18 cellular contexts compared by ENCODE assay signal in the genomic region with DNA sequence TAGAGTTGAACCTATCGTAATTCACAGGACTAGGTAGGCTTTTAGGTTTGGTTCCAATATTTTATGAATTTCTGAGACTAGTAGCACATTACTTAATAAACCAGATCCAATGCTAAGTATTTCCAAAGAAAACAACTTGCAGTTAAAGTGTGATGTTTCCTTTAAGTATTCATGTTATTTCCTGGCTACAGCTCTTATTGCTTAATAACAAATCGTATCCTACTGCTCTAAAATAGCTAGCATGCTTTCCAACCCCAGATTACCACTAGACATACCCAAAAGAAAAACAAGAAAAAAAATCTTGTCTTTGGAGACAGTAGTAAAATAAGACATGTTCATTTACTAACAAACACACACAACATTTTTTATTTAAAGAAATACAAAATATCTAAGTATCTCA. TPM values are rescaled to one million over a fixed set of nuclear protein-coding genes. Genes with fewer than 3 reads are reported as not detected.
DNase-seq lines count a peak whose midpoint lies in the region; ATAC-seq, FAIRE-seq and TF ChIP-seq lines count a peak whose summit lies in the region.
"Had no signal": no experiment of that assay in that cellular context is flagged by ENCODE, and none has a peak within 500 bp of the region (broad histone marks: within the 10 kb centered on the region; RNA-seq: fewer than 3 reads in every experiment).

No MANE protein-coding gene starts in this region.

- no peak for ATAC-seq in HG02970 (IDR thresholded peaks at IDR 0.05; ENCODE audit: low FRiP score, unreplicated experiment)

- no peak for TF ChIP-seq CTCF in AG04449 (IDR thresholded peaks at IDR 0.05; ENCODE audit: insufficient read depth, low read length, missing control alignments)
- TF ChIP-seq CTCF in RWPE1 (conservative IDR thresholded peaks at IDR 0.05; ENCODE audit: low read depth), result no peak
- TF ChIP-seq CTCF in bronchial epithelial cell (IDR thresholded peaks at IDR 0.05; ENCODE audit: insufficient read depth, low read length, severe bottlenecking), result no peak
- no peak for TF ChIP-seq CTCF in fibroblast of villous mesenchyme (IDR thresholded peaks at IDR 0.05; ENCODE audit: insufficient read depth, low read depth, low read length)

- H3K4me3 ChIP-seq in AG04449 (ENCODE audit: low read depth, low read length) (no peak overlapping the region), bronchial epithelial cell (ENCODE audit: low read depth, low read length) (no peak overlapping the region), fibroblast of villous mesenchyme (ENCODE audit: low read depth, low read length) (no peak overlapping the region), H7 (ENCODE audit: insufficient read depth, low read depth, low read length) (no peak overlapping the region)

- CTCF ChIA-PET in AG04449 (lab: Yijun Ruan, JAX) (no interaction called here), RWPE1 (lab: Yijun Ruan, JAX) (no interaction called here)

- H3K27ac ChIP-seq in RWPE1, result no peak overlapping the region
- H3K27ac ChIP-seq in caudate nucleus (ENCODE audit: low read depth, low read length), result no peak overlapping the region

- FAIRE-seq in bronchial epithelial cell (lab: Jason Lieb, UNC), result no peak
- FAIRE-seq: GM12891, GM18507 had no signal

- H3K27me3 ChIP-seq in bronchial epithelial cell (ENCODE audit: control insufficient read depth, insufficient read depth, low read length), result no peaks in the 10 kb centered on the region
- H3K27me3 ChIP-seq in H7 (ENCODE audit: control insufficient read depth, insufficient read depth, low read length), result no peaks in the 10 kb centered on the region

- H3K36me3 ChIP-seq in bronchial epithelial cell (ENCODE audit: control insufficient read depth, insufficient read depth, low read length) (no peaks in the 10 kb centered on the region), H7 (replicated peaks; ENCODE audit: control insufficient read depth, insufficient read depth, low read length) (no peaks in the 10 kb centered on the region)

- DNase-seq in AG04449 (ENCODE audit: low read depth, low spot score), result peak; percentile 23
- DNase-seq in RWPE1 (ENCODE audit: low spot score), result peak; percentile 2
- DNase-seq in bronchial epithelial cell (ENCODE audit: low read depth), result peak; percentile 20
- DNase-seq in fibroblast of villous mesenchyme (ENCODE audit: low read depth), result peak; percentile 3
- no peak for DNase-seq in caudate nucleus (lab: John Stamatoyannopoulos, UW)
- no peak for DNase-seq in H7
- no peak for DNase-seq in activated naive CD4-positive, alpha-beta T cell treated with Interleukin-2 at 50 U/mL for 16 hours
- DNase-seq: C1 segment of cervical spinal cord; DND-41; GDM1; NCI-H1417; NCI-H1930; NK-92 treated with Interleukin-12 subunit alpha and Interleukin-12 subunit beta, amount 100 ng/mL, for 24 hours had no signal

- POLR2A ChIA-PET in AG04449 (lab: Yijun Ruan, JAX), result no interaction called here
- POLR2A ChIA-PET in RWPE1 (lab: Yijun Ruan, JAX; ENCODE audit: low non-redundant PET), result no interaction called here

RNA-seq across cellular contexts. Expression of gene KRTAP27-1, which starts 0.9 kb away (rescaled TPM):
- total RNA-seq in bronchial epithelial cell (not detected in 2 replicates), fibroblast of villous mesenchyme (not detected in 2 replicates)
- total RNA-seq in H7 (2014; rRNA removed; shearing (Covaris generic)), result not detected in 2 replicates
- total RNA-seq: A172, OCI-LY7 had no signal

RNA-seq across cellular contexts. Expression of gene KRTAP23-1, which starts 11.8 kb away (rescaled TPM):
- total RNA-seq in bronchial epithelial cell (not detected in 2 replicates), fibroblast of villous mesenchyme (not detected in 2 replicates)
- not detected in 2 replicates for total RNA-seq in H7 (2014; rRNA removed; shearing (Covaris generic))
- total RNA-seq: A172, OCI-LY7 had no signal

RNA-seq across cellular contexts. Expression of gene KRTAP26-1, which starts 16.5 kb away (rescaled TPM):
- total RNA-seq in bronchial epithelial cell (not detected in 2 replicates), fibroblast of villous mesenchyme (not detected in 2 replicates)
- not detected in 2 replicates for total RNA-seq in H7 (2014; rRNA removed; shearing (Covaris generic))
- total RNA-seq: A172, OCI-LY7 had no signal

RNA-seq across cellular contexts. Expression of gene KRTAP13-2, which starts 35.5 kb away (rescaled TPM):
- total RNA-seq in bronchial epithelial cell, result not detected in 2 replicates
- not detected in 2 replicates for total RNA-seq in fibroblast of villous mesenchyme
- total RNA-seq in H7 (2014; rRNA removed; shearing (Covaris generic)), result not detected in 2 replicates
- total RNA-seq: A172, OCI-LY7 had no signal

RNA-seq across cellular contexts. Expression of gene KRTAP25-1, which starts 47.3 kb away (rescaled TPM):
- total RNA-seq in bronchial epithelial cell (not detected in 2 replicates), fibroblast of villous mesenchyme (not detected in 2 replicates)
- not detected in 2 replicates for total RNA-seq in H7 (2014; rRNA removed; shearing (Covaris generic))
- total RNA-seq: A172, OCI-LY7 had no signal

Comparison
In these comparisons a context has a peak if more than half of its experiments do, and no peak if none do; other contexts are left out.
1. DNase-seq: peak in AG04449 (single experiment), RWPE1 (single experiment), bronchial epithelial cell (single experiment) and fibroblast of villous mesenchyme (single experiment); none in caudate nucleus (0 of 61), H7 (single experiment) and activated naive CD4-positive, alpha-beta T cell treated with Interleukin-2 at 50 U/mL for 16 hours (single experiment).